In the genomic region with DNA sequence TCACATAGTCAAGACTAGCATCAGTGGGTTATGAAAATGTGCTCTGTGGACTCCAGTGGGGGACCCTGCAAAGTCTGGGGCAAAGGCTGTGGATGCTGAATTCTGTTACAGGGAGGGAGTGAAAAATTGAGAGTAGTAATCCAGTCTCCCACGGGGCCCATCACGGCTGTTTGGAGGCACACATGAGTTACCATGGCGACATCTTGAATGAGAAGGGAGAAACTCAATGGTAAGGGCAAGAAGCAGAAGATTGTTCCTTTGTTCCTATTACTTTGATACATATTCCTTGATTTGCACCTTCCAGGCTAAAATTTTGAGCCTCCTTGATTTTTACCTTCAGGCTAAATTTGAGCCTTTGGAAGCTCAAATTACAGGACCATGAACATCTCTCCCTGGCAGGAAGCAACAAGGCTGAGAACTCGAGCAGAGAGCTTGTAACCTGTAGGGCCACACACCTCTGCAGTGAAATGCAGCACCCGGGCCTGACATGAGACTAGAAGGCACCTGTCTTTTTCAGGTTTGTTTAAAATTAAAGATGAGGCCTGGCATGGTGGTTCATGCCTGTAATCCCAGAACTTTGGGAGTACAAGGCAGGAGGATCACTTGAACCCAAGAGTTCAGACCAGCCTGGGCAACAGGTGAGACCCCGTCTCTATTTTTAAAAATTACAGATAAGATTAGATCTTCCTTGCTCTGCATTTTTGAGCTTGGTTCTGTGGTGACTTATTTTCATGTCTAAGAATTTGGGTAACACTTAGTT, we compare ENCODE assay signal across 2 cellular contexts.
TF ChIP-seq lines count a peak whose summit lies in the region.

No MANE protein-coding gene starts in this region.

TF ChIP-seq in GM23338, 12 proteins besides CTCF, POLR2A, EP300 and RAD21:
- TF ChIP-seq, protein P1, sequence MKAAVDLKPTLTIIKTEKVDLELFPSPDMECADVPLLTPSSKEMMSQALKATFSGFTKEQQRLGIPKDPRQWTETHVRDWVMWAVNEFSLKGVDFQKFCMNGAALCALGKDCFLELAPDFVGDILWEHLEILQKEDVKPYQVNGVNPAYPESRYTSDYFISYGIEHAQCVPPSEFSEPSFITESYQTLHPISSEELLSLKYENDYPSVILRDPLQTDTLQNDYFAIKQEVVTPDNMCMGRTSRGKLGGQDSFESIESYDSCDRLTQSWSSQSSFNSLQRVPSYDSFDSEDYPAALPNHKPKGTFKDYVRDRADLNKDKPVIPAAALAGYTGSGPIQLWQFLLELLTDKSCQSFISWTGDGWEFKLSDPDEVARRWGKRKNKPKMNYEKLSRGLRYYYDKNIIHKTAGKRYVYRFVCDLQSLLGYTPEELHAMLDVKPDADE (IDR thresholded peaks at IDR 0.05) = no peak
- no peak for TF ChIP-seq ZNF331 (CRISPR knock-in tag; IDR thresholded peaks at IDR 0.05; ENCODE audit: low read depth)
- TF ChIP-seq, protein P2, sequence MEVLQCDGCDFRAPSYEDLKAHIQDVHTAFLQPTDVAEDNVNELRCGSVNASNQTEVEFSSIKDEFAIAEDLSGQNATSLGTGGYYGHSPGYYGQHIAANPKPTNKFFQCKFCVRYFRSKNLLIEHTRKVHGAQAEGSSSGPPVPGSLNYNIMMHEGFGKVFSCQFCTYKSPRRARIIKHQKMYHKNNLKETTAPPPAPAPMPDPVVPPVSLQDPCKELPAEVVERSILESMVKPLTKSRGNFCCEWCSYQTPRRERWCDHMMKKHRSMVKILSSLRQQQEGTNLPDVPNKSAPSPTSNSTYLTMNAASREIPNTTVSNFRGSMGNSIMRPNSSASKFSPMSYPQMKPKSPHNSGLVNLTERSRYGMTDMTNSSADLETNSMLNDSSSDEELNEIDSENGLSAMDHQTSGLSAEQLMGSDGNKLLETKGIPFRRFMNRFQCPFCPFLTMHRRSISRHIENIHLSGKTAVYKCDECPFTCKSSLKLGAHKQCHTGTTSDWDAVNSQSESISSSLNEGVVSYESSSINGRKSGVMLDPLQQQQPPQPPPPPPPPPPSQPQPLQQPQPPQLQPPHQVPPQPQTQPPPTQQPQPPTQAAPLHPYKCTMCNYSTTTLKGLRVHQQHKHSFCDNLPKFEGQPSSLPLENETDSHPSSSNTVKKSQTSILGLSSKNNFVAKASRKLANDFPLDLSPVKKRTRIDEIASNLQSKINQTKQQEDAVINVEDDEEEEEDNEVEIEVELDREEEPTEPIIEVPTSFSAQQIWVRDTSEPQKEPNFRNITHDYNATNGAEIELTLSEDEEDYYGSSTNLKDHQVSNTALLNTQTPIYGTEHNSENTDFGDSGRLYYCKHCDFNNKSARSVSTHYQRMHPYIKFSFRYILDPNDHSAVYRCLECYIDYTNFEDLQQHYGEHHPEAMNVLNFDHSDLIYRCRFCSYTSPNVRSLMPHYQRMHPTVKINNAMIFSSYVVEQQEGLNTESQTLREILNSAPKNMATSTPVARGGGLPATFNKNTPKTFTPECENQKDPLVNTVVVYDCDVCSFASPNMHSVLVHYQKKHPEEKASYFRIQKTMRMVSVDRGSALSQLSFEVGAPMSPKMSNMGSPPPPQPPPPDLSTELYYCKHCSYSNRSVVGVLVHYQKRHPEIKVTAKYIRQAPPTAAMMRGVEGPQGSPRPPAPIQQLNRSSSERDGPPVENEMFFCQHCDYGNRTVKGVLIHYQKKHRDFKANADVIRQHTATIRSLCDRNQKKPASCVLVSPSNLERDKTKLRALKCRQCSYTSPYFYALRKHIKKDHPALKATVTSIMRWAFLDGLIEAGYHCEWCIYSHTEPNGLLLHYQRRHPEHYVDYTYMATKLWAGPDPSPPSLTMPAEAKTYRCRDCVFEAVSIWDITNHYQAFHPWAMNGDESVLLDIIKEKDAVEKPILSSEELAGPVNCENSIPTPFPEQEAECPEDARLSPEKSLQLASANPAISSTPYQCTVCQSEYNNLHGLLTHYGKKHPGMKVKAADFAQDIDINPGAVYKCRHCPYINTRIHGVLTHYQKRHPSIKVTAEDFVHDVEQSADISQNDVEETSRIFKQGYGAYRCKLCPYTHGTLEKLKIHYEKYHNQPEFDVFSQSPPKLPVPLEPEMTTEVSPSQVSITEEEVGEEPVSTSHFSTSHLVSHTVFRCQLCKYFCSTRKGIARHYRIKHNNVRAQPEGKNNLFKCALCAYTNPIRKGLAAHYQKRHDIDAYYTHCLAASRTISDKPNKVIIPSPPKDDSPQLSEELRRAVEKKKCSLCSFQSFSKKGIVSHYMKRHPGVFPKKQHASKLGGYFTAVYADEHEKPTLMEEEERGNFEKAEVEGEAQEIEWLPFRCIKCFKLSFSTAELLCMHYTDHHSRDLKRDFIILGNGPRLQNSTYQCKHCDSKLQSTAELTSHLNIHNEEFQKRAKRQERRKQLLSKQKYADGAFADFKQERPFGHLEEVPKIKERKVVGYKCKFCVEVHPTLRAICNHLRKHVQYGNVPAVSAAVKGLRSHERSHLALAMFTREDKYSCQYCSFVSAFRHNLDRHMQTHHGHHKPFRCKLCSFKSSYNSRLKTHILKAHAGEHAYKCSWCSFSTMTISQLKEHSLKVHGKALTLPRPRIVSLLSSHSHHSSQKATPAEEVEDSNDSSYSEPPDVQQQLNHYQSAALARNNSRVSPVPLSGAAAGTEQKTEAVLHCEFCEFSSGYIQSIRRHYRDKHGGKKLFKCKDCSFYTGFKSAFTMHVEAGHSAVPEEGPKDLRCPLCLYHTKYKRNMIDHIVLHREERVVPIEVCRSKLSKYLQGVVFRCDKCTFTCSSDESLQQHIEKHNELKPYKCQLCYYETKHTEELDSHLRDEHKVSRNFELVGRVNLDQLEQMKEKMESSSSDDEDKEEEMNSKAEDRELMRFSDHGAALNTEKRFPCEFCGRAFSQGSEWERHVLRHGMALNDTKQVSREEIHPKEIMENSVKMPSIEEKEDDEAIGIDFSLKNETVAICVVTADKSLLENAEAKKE (CRISPR knock-in tag; IDR thresholded peaks at IDR 0.05) = no peak

TF ChIP-seq in neural cell, 6 proteins besides CTCF, POLR2A, EP300 and RAD21 (continued from another document):
- TF ChIP-seq, protein P3, sequence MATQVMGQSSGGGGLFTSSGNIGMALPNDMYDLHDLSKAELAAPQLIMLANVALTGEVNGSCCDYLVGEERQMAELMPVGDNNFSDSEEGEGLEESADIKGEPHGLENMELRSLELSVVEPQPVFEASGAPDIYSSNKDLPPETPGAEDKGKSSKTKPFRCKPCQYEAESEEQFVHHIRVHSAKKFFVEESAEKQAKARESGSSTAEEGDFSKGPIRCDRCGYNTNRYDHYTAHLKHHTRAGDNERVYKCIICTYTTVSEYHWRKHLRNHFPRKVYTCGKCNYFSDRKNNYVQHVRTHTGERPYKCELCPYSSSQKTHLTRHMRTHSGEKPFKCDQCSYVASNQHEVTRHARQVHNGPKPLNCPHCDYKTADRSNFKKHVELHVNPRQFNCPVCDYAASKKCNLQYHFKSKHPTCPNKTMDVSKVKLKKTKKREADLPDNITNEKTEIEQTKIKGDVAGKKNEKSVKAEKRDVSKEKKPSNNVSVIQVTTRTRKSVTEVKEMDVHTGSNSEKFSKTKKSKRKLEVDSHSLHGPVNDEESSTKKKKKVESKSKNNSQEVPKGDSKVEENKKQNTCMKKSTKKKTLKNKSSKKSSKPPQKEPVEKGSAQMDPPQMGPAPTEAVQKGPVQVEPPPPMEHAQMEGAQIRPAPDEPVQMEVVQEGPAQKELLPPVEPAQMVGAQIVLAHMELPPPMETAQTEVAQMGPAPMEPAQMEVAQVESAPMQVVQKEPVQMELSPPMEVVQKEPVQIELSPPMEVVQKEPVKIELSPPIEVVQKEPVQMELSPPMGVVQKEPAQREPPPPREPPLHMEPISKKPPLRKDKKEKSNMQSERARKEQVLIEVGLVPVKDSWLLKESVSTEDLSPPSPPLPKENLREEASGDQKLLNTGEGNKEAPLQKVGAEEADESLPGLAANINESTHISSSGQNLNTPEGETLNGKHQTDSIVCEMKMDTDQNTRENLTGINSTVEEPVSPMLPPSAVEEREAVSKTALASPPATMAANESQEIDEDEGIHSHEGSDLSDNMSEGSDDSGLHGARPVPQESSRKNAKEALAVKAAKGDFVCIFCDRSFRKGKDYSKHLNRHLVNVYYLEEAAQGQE (IDR thresholded peaks at IDR 0.05; ENCODE audit: borderline replicate concordance) = peak; percentile 84
- TF ChIP-seq TAF1 (IDR thresholded peaks at IDR 0.05; ENCODE audit: low read depth) = peak; percentile 56
- no peak for TF ChIP-seq EZH2 (IDR thresholded peaks at IDR 0.05; ENCODE audit: borderline replicate concordance, insufficient read depth, low read length, poor library complexity, severe bottlenecking)
- no peak for TF ChIP-seq MXI1 (conservative IDR thresholded peaks at IDR 0.05; ENCODE audit: poor library complexity, severe bottlenecking)
